13 cellular contexts compared by ENCODE assay signal in the genomic region with DNA sequence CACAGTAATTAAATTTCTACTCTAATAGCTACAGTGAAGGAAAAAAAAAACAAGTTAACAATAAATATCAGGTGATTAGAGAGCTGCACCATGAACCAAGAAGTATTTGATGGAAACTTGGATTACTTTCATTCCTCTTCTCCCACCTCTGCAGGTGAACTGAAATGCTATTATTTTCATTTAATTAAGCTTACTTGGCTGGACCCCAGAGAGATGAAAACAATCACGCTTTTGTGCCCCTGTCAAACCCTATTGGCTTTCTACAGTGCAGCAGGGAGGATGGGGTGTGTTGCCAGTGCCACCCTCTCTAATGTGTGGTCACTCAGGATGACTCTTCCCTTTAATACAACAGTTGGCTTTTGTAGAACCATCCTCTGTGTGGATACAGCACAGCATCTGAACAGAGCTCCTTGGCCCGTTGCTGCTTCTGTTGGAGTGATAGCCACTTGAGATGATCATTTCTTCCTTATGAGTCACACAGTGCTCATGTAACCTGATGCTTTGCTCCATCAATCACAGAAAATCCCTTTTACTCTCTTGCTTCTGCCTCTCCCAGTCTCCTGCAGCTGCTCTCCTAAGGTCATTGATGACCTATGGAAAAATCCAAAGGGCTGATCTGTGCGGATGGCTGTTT. TPM values are rescaled to one million over a fixed set of nuclear protein-coding genes. Genes with fewer than 3 reads are reported as not detected.
DNase-seq lines count a peak whose midpoint lies in the region; ATAC-seq and TF ChIP-seq lines count a peak whose summit lies in the region.
"Had no signal": no experiment of that assay in that cellular context is flagged by ENCODE, and none has a peak within 500 bp of the region (broad histone marks: within the 10 kb centered on the region; RNA-seq: fewer than 3 reads in every experiment).

No MANE protein-coding gene starts in this region.

- CTCF ChIA-PET in PC-9 (lab: Charles Lee) = interaction anchor here (0.5 to 2.5 kb wide), 11 partner anchors 43 to 669 kb away, joined by 3 to 15 read pairs (median 3); no protein-coding TSS in a partner anchor

- H3F3A ChIP-seq in PC-9 (ENCODE audit: insufficient read depth, low read depth) = peaks cover 17% of the 10 kb centered on the region

- H3K4me1 ChIP-seq in PC-9 (replicated peaks; ENCODE audit: insufficient read depth) = peaks cover 17% of the 10 kb centered on the region
- H3K4me1 ChIP-seq: gastrocnemius medialis had no signal

- no peaks in the 10 kb centered on the region for H3K79me2 ChIP-seq in PC-9 (ENCODE audit: low read depth)

- H3K27me3 Mint-ChIP-seq in endothelial cell (ENCODE audit: unreplicated experiment) = peaks cover 5% of the 10 kb centered on the region
- H3K27me3 Mint-ChIP-seq: activated naive CD4-positive, alpha-beta T cell treated with anti-CD3 and anti-CD28 coated beads, Interleukin-2, amount 50 U/mL, for 24 hours had no signal

- H3K27me3 ChIP-seq in PC-9 (ENCODE audit: insufficient read depth, low read depth) = no peaks in the 10 kb centered on the region
- H3K27me3 ChIP-seq: BLaER1, gastrocnemius medialis had no signal

- BruUV-seq in PC-9 (replicated peaks; lab: Mats Ljungman, UMichigan) = no TSS peak

- intact Hi-C loops in PC-9 (cut with micrococcal nuclease; ENCODE audit: unreplicated experiment) = loop anchor here (2.0 kb wide), 2 partner anchors 604 to 614 kb away; no protein-coding TSS in a partner anchor

- POLR2A ChIA-PET in PC-9 (lab: Charles Lee; ENCODE audit: unreplicated experiment) = interaction anchor here (0.5 to 0.8 kb wide), 7 partner anchors 10 to 757 kb away, joined by 3 to 28 read pairs (median 4); no protein-coding TSS in a partner anchor

- no peaks in the 10 kb centered on the region for H3K36me3 Mint-ChIP-seq in endothelial cell (ENCODE audit: low read depth, unreplicated experiment)
- H3K36me3 Mint-ChIP-seq: activated naive CD4-positive, alpha-beta T cell treated with anti-CD3 and anti-CD28 coated beads, Interleukin-2, amount 50 U/mL, for 24 hours; natural killer cell treated with Interleukin-12 subunit alpha and Interleukin-12 subunit beta and Interleukin-15 and Interleukin-18, amount 100 ng/mL, for 72 hours had no signal

- H3K9me3 Mint-ChIP-seq in endothelial cell (ENCODE audit: unreplicated experiment) = no peaks in the 10 kb centered on the region
- H3K9me3 Mint-ChIP-seq: activated naive CD4-positive, alpha-beta T cell treated with anti-CD3 and anti-CD28 coated beads, Interleukin-2, amount 50 U/mL, for 24 hours; natural killer cell treated with Interleukin-12 subunit alpha and Interleukin-12 subunit beta and Interleukin-15 and Interleukin-18, amount 100 ng/mL, for 72 hours had no signal

- H3K36me3 ChIP-seq in PC-9 (ENCODE audit: low read depth) = no peaks in the 10 kb centered on the region
- H3K36me3 ChIP-seq: BLaER1, gastrocnemius medialis had no signal

- no peak for TF ChIP-seq POLR2A in erythroblast (IDR thresholded peaks at IDR 0.05; ENCODE audit: low read length)

- H3K27ac ChIP-seq in PC-9 = no peak overlapping the region
- H3K27ac ChIP-seq: BLaER1, gastrocnemius medialis had no signal

- ATAC-seq in GM21526 (IDR thresholded peaks at IDR 0.05; ENCODE audit: low FRiP score, unreplicated experiment) = no peak
- ATAC-seq: gastrocnemius medialis; natural killer cell treated with Interleukin-12 subunit alpha and Interleukin-12 subunit beta and Interleukin-15 and Interleukin-18, amount 100 ng/mL, for 72 hours had no signal

- peak; percentile 97 for DNase-seq in A172 (ENCODE audit: low spot score)
- DNase-seq in HK-2 (ENCODE audit: unreplicated experiment) = peak; percentile 57
- DNase-seq in PC-9 = peak; percentile 66 to 87
- DNase-seq in fibroblast of gingiva (ENCODE audit: low read depth) = peak; percentile 14
- no peak for DNase-seq in stimulated activated naive CD4-positive, alpha-beta T cell treated with Interleukin-2 at 50 U/mL for 16 hours (lab: John Stamatoyannopoulos, UW)
- DNase-seq in erythroblast (lab: John Stamatoyannopoulos, UW) = no peak
- DNase-seq in endothelial cell (ENCODE audit: low spot score) = no peak
- DNase-seq: gastrocnemius medialis, NCI-H1092 had no signal

- H3K4me1 Mint-ChIP-seq in endothelial cell (ENCODE audit: unreplicated experiment) = peaks cover 35% of the 10 kb centered on the region

- no peak for TF ChIP-seq CTCF in PC-9 (conservative IDR thresholded peaks at IDR 0.05)
- TF ChIP-seq CTCF in endothelial cell (IDR thresholded peaks at IDR 0.05; ENCODE audit: unreplicated experiment) = no peak

- H3K4me3 Mint-ChIP-seq in endothelial cell (ENCODE audit: unreplicated experiment) = no peak overlapping the region
- H3K4me3 Mint-ChIP-seq: activated naive CD4-positive, alpha-beta T cell treated with anti-CD3 and anti-CD28 coated beads, Interleukin-2, amount 50 U/mL, for 24 hours; natural killer cell treated with Interleukin-12 subunit alpha and Interleukin-12 subunit beta and Interleukin-15 and Interleukin-18, amount 100 ng/mL, for 72 hours had no signal

- no peak overlapping the region for H2AFZ ChIP-seq in PC-9

- no peaks in the 10 kb centered on the region; the same call in 1 of the 2 replicates for H3K9me3 ChIP-seq in PC-9 (ENCODE audit: insufficient read depth, low read depth)
- H3K9me3 ChIP-seq: BLaER1, gastrocnemius medialis had no signal

- H3K4me3 ChIP-seq in PC-9 = no peak overlapping the region
- H3K4me3 ChIP-seq: BLaER1, gastrocnemius medialis had no signal

- H3K4me2 ChIP-seq in PC-9 = peak overlapping the region; percentile 17; the same call in 1 of the 2 replicates
- H3K4me2 ChIP-seq: BLaER1 had no signal

- H4K20me1 ChIP-seq in PC-9 (ENCODE audit: insufficient read depth) = no peaks in the 10 kb centered on the region
- H4K20me1 ChIP-seq: BLaER1 had no signal

- no peak overlapping the region for H3K27ac Mint-ChIP-seq in endothelial cell (ENCODE audit: unreplicated experiment)
- H3K27ac Mint-ChIP-seq: activated naive CD4-positive, alpha-beta T cell treated with anti-CD3 and anti-CD28 coated beads, Interleukin-2, amount 50 U/mL, for 24 hours had no signal

- no peaks in the 10 kb centered on the region for H3K9me2 ChIP-seq in PC-9 (ENCODE audit: insufficient read depth)

RNA-seq across cellular contexts. Expression of a gene that starts 5.5 kb away (rescaled TPM):
- total RNA-seq in A172 (2014; rRNA removed; shearing (Covaris generic)) = 72.2 and 79.6 TPM in 2 replicates
- 51.3 TPM in 2 replicates for total RNA-seq in PC-9 (2021)
- total RNA-seq in endothelial cell (ENCODE audit: unreplicated experiment) = 17.9 TPM

Comparison
In these comparisons a context has a peak if more than half of its experiments do, and no peak if none do; other contexts are left out.
1. DNase-seq: peak in A172 (single experiment), HK-2 (single experiment), PC-9 (2 of 2) and fibroblast of gingiva (single experiment); none in stimulated activated naive CD4-positive, alpha-beta T cell treated with Interleukin-2 at 50 U/mL for 16 hours (single experiment), erythroblast (0 of 2) and endothelial cell (single experiment).